Comparison of ENCODE assay signal across 7 cellular contexts in the genomic region with DNA sequence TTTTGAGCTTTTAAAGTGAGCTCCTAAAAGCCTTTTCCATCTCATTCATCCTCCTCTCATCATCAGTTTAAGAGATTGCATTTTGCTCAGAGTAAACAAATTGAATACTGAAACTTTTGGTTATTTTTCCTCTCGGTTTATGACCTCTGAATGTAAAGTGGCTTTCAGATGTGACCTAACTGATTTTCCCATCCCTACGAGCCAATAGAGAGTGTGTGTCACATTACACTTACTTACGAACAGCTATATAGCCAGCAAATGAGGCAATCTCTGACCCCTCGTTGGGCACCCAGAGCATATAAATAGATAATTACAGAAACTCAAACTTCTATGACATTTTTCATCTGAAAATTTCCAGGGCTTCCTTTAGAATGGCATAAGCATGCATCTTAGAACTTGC.
"Had no signal": no experiment of that assay in that cellular context is flagged by ENCODE, and none has a peak within 500 bp of the region (broad histone marks: within the 10 kb centered on the region; RNA-seq: fewer than 3 reads in every experiment).

No MANE protein-coding gene starts in this region.

- DNase-seq: H9, HCEC 1CT, IMR-90 had no signal

- H2AFZ ChIP-seq: GM23338 had no signal

- FAIRE-seq: H1, H54, HTR-8/SVneo had no signal

- H3K4me2 ChIP-seq: GM23338 had no signal

- H3K4me3 ChIP-seq: GM23338 had no signal
